In the genomic region with DNA sequence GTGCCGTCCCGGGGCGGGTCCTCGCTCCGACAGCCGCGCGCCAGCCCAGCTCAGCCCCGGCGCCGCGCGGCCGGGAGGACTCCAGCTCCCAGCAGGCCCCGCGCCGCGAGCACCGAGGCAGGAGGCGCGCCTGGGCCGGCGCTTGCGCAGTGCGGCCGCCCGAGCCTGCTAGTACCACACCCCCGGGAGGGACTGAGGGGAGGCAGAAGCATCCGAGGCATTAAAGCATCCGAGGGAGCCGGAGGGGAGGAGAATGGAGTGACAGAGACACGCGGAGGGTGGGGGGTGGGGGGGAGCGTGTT, we compare ENCODE assay signal across 8 cellular contexts. TPM values are rescaled to one million over a fixed set of nuclear protein-coding genes. Genes with fewer than 3 reads are reported as not detected.
A peak's percentile ranks its signal among the peaks of the same experiment; 100 is the strongest.
DNase-seq lines count a peak whose midpoint lies in the region; ATAC-seq and TF ChIP-seq lines count a peak whose summit lies in the region.

A gene (plus strand): TSS at position 205 of the 302 bp plus-strand sequence. CDS start 347 bp downstream, outside the sequence.

- H3K9me3 Mint-ChIP-seq in CD8-positive, alpha-beta memory T cell = no peaks in the 10 kb centered on the region
- no peaks in the 10 kb centered on the region for H3K9me3 Mint-ChIP-seq in effector memory CD8-positive, alpha-beta T cell
- no peaks in the 10 kb centered on the region for H3K9me3 Mint-ChIP-seq in memory B cell

- H3K27ac Mint-ChIP-seq in CD8-positive, alpha-beta memory T cell = peak within 1 kb of the TSS; percentile 93 to 99 (median 98)
- peak within 1 kb of the TSS; percentile 84 to 93 for H3K27ac Mint-ChIP-seq in effector memory CD8-positive, alpha-beta T cell
- peak within 1 kb of the TSS; percentile 96 for H3K27ac Mint-ChIP-seq in memory B cell

- ATAC-seq in effector memory CD8-positive, alpha-beta T cell (replicated peaks) = peak; percentile 79
- peak; percentile 78 for ATAC-seq in memory B cell (ENCODE audit: low read depth)

- CTCF ChIA-PET in CD8-positive, alpha-beta memory T cell (lab: Charles Lee) = interaction anchor here (0.7 to 8.6 kb wide), 32 partner anchors 8 to 385 kb away, joined by 3 to 112 read pairs (median 5); a partner anchor contains a TSS

- H3K4me3 Mint-ChIP-seq in CD8-positive, alpha-beta memory T cell = peak within 1 kb of the TSS; percentile 94 to 99 (median 96)
- H3K4me3 Mint-ChIP-seq in effector memory CD8-positive, alpha-beta T cell = peak within 1 kb of the TSS; percentile 87 to 93
- peak within 1 kb of the TSS; percentile 98 for H3K4me3 Mint-ChIP-seq in memory B cell

- H3K4me1 ChIP-seq in CD8-positive, alpha-beta memory T cell (ENCODE audit: insufficient read depth, low read length) = peaks cover 34% of the 10 kb centered on the region

- H3K36me3 Mint-ChIP-seq in CD8-positive, alpha-beta memory T cell = peaks cover 0 to 6% (median 0%) of the 10 kb centered on the region in 3 donors
- peaks cover 18% of the 10 kb centered on the region for H3K36me3 Mint-ChIP-seq in effector memory CD8-positive, alpha-beta T cell (ENCODE audit: insufficient read depth)
- no peaks in the 10 kb centered on the region for H3K36me3 Mint-ChIP-seq in memory B cell

- POLR2A ChIA-PET in CD8-positive, alpha-beta memory T cell (lab: Charles Lee) = interaction anchor here (0.6 to 2.3 kb wide), 16 partner anchors 42 to 665 kb away, joined by 3 to 18 read pairs (median 3); a partner anchor contains a TSS

- H3K4me3 ChIP-seq in CD8-positive, alpha-beta memory T cell (ENCODE audit: low read length) = peak within 1 kb of the TSS; percentile 78

- H3K9me3 ChIP-seq in CD8-positive, alpha-beta memory T cell (ENCODE audit: low read length) = no peaks in the 10 kb centered on the region

- peak; percentile 92 to 98 (median 98) for DNase-seq in CD8-positive, alpha-beta memory T cell
- peak; percentile 99 for DNase-seq in GM20000 (ENCODE audit: low spot score)
- peak; percentile 95 for DNase-seq in HT-29 (ENCODE audit: low spot score)
- peak; percentile 89 for DNase-seq in NOMO-1 treated with DMSO at 0.1 percent for 48 hours (lab: John Stamatoyannopoulos, UW; ENCODE audit: unreplicated experiment)
- DNase-seq in activated CD8-positive, alpha-beta memory T cell treated with anti-CD3 and anti-CD28 coated beads for 48 hours (ENCODE audit: low read depth in 2 of 3, low spot score in 2 of 3) = peak in 2 of 3 experiments; percentile 79 to 94
- DNase-seq in effector memory CD8-positive, alpha-beta T cell = peak; percentile 91 to 94 (median 91)
- DNase-seq in memory B cell (ENCODE audit: low spot score in 2 of 2) = peak in 1 of 2 donors; percentile 96
- DNase-seq in stimulated activated CD8-positive, alpha-beta memory T cell treated with anti-CD3 and anti-CD28 coated beads, Interleukin-12 subunit alpha, Interleukin-12 subunit beta, amount 100 ng/mL, for 24 hours (ENCODE audit: extremely low read depth) = peak; percentile 87

- no peaks in the 10 kb centered on the region for H3K36me3 ChIP-seq in CD8-positive, alpha-beta memory T cell (ENCODE audit: insufficient read depth, low read length)

- H3K4me1 Mint-ChIP-seq in CD8-positive, alpha-beta memory T cell = peaks cover 39 to 49% (median 46%) of the 10 kb centered on the region in 3 donors
- peaks cover 21 to 27% of the 10 kb centered on the region in 2 donors for H3K4me1 Mint-ChIP-seq in effector memory CD8-positive, alpha-beta T cell (ENCODE audit: low read depth in 2 of 2)
- peaks cover 19% of the 10 kb centered on the region for H3K4me1 Mint-ChIP-seq in memory B cell

- H3K27ac ChIP-seq in CD8-positive, alpha-beta memory T cell (ENCODE audit: low read depth, low read length) = peak within 1 kb of the TSS; percentile 57

- H3K27me3 ChIP-seq in CD8-positive, alpha-beta memory T cell (ENCODE audit: insufficient read depth, low read length, poor library complexity, severe bottlenecking) = no peaks in the 10 kb centered on the region

- H3K27me3 Mint-ChIP-seq in CD8-positive, alpha-beta memory T cell = peaks cover 0 to 2% of the 10 kb centered on the region in 2 donors
- no peaks in the 10 kb centered on the region for H3K27me3 Mint-ChIP-seq in effector memory CD8-positive, alpha-beta T cell
- H3K27me3 Mint-ChIP-seq in memory B cell = no peaks in the 10 kb centered on the region

- TF ChIP-seq CTCF in GM20000 (IDR thresholded peaks at IDR 0.05; ENCODE audit: extremely low read depth, missing control alignments) = no peak

RNA-seq across cellular contexts. Expression of the gene that starts here (rescaled TPM):
- total RNA-seq in CD8-positive, alpha-beta memory T cell = 10 to 100 TPM; 13.6 to 13.8 TPM
- polyA plus RNA-seq in CD8-positive, alpha-beta memory T cell = 7.7 TPM
- 4.6 and 7.1 TPM in 2 replicates for total RNA-seq in HT-29 (2014; rRNA removed; shearing (Covaris generic))
